8 cellular contexts compared by ENCODE assay signal in the genomic region with DNA sequence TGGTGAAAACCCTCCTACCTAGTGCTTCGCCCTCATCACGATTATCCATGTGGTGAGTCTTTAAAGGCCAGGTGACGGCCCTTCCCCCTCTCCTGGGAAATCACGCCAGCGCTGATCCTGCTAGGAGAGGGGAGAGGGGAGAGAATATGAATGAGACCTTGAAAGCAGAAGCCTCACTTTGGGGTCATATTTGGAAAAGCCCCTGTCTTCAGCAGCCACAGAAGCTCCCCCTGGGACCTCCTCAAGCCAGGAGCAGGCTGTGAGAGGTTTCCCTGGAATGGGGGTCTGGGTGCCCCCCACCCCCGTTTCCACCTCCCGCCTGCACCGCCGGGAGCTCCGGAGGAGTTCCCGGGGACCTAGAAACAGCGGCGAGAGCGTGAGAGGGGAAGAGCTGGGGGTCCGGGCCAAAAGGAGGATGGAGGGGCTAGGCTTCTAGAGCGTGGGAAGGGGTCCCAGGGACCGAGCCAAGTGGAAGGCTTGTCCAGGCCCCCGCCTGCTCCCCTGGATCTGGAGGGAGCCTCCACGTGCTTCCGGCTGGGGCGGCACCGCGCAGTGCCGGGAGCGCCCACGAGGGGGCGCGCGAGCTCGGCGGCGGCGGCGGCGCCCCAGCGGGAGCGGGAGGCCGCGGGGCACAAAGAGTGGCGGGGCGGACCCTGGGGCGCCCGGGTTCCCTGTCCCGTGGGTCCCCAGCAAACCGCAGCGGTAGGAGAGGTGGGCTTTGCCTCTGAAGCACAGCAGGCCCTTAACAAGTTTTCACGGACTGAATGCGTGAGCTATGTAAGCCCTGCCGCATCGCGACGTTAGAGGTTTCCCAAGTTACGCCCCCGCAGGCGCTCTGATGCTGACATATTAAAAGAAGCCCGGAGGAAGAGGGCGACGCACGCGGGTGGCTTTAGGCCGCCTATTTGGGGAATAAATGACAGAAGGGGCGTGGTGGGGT.
DNase-seq lines count a peak whose midpoint lies in the region; ATAC-seq and TF ChIP-seq lines count a peak whose summit lies in the region.

No MANE protein-coding gene starts in this region.

- peaks cover 4% of the 10 kb centered on the region for H3K36me3 Mint-ChIP-seq in activated naive CD4-positive, alpha-beta T cell treated with anti-CD3 and anti-CD28 coated beads, Interleukin-2, amount 10 ng/mL, durations not matched to agents 7 days and 5 days

- TF ChIP-seq CTCF in GM20000 (IDR thresholded peaks at IDR 0.05; ENCODE audit: extremely low read depth, missing control alignments) (peak; percentile 97), RWPE2 (IDR thresholded peaks at IDR 0.05; ENCODE audit: poor library complexity, severe bottlenecking) (peak; percentile 97), upper lobe of right lung (IDR thresholded peaks at IDR 0.05) (peak; percentile 78)

- peak; percentile 73 for ATAC-seq in RWPE2 (ENCODE audit: low read depth)
- ATAC-seq in Right ventricle myocardium superior (ENCODE audit: poor library complexity): peak; percentile 98
- ATAC-seq in upper lobe of right lung: peak; percentile 99

- CTCF ChIA-PET in activated naive CD4-positive, alpha-beta T cell treated with anti-CD3 and anti-CD28 coated beads, Interleukin-2, amount 10 ng/mL, durations not matched to agents 7 days and 5 days (lab: Charles Lee): interaction anchor here (0.7 to 4.9 kb wide), 30 partner anchors 8 to 551 kb away, joined by 3 to 83 read pairs (median 4); no protein-coding TSS in a partner anchor

- intact Hi-C loops in Right ventricle myocardium superior (cut with DNase I) (loop anchor here (5.0 to 10.0 kb wide), 2 partner anchors 72 to 421 kb away; no protein-coding TSS in a partner anchor), upper lobe of right lung (cut with DNase I) (loop anchor here (5.0 kb wide), 1 partner anchor 72 kb away; no protein-coding TSS in a partner anchor)

- no peak overlapping the region for H3K27ac Mint-ChIP-seq in activated naive CD4-positive, alpha-beta T cell treated with anti-CD3 and anti-CD28 coated beads, Interleukin-2, amount 10 ng/mL, durations not matched to agents 7 days and 5 days

- no peaks in the 10 kb centered on the region for H3K36me3 ChIP-seq in RWPE2 (ENCODE audit: low read depth)
- H3K36me3 ChIP-seq in upper lobe of right lung: no peaks in the 10 kb centered on the region

- H3K4me1 ChIP-seq in RWPE2 (ENCODE audit: insufficient read depth, poor library complexity, severe bottlenecking): no peaks in the 10 kb centered on the region
- H3K4me1 ChIP-seq in upper lobe of right lung: peaks cover 11% of the 10 kb centered on the region

- no peaks in the 10 kb centered on the region for H3K9me3 ChIP-seq in RWPE2 (ENCODE audit: severe bottlenecking)
- no peaks in the 10 kb centered on the region for H3K9me3 ChIP-seq in upper lobe of right lung

- H3K27me3 ChIP-seq in RWPE2 (ENCODE audit: insufficient read depth, poor library complexity, severe bottlenecking) (peaks cover 22% of the 10 kb centered on the region), upper lobe of right lung (peaks cover 39% of the 10 kb centered on the region)

- no peaks in the 10 kb centered on the region for H3K9me3 Mint-ChIP-seq in activated naive CD4-positive, alpha-beta T cell treated with anti-CD3 and anti-CD28 coated beads, Interleukin-2, amount 10 ng/mL, durations not matched to agents 7 days and 5 days

- DNase-seq in COR-L47 (lab: John Stamatoyannopoulos, UW) (peak; percentile 20), GM20000 (ENCODE audit: low spot score) (peak; percentile 90), HPDE6-E6E7 (ENCODE audit: extremely low spot score) (peak; percentile 64), RWPE2 (ENCODE audit: low spot score) (no peak), Right ventricle myocardium superior (peak; percentile 69), pons (ENCODE audit: low spot score) (peak; percentile 39), upper lobe of right lung (peak; percentile 81)
- DNase-seq in activated naive CD4-positive, alpha-beta T cell treated with anti-CD3 and anti-CD28 coated beads, Interleukin-2, amount 10 ng/mL, durations not matched to agents 7 days and 5 days: peak; percentile 63

- H3K4me1 Mint-ChIP-seq in activated naive CD4-positive, alpha-beta T cell treated with anti-CD3 and anti-CD28 coated beads, Interleukin-2, amount 10 ng/mL, durations not matched to agents 7 days and 5 days: peaks cover 14% of the 10 kb centered on the region

- H3K27ac ChIP-seq in RWPE2 (ENCODE audit: poor library complexity, severe bottlenecking) (no peak overlapping the region), upper lobe of right lung (no peak overlapping the region)

- peaks cover 64% of the 10 kb centered on the region for H3K27me3 Mint-ChIP-seq in activated naive CD4-positive, alpha-beta T cell treated with anti-CD3 and anti-CD28 coated beads, Interleukin-2, amount 10 ng/mL, durations not matched to agents 7 days and 5 days

- peak overlapping the region; percentile 68 for H3K4me3 Mint-ChIP-seq in activated naive CD4-positive, alpha-beta T cell treated with anti-CD3 and anti-CD28 coated beads, Interleukin-2, amount 10 ng/mL, durations not matched to agents 7 days and 5 days

- peak overlapping the region; percentile 43 for H3K4me3 ChIP-seq in RWPE2 (ENCODE audit: severe bottlenecking)
- H3K4me3 ChIP-seq in upper lobe of right lung: peak overlapping the region; percentile 57
